In the genomic region with DNA sequence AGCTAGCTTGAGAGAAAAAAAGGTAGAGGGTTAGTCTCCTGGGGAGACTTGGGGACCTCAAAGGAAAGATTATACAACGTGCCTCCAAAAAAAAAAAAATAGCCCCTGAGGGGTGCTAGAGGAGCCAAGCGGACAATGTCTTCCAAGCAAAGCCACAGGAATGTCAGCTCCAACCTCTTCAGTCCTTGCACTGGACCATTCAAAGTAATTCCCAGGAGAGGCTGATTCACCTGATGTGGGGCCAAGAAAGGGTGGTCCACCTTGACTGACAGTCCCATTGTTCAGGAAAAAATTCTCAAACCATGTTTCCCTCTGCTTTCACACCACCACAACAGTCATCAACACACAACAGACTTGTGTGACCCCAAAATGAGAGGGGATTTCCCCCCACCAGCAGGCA, we compare ENCODE assay signal across 16 cellular contexts. TPM values are rescaled to one million over a fixed set of nuclear protein-coding genes. Genes with fewer than 3 reads are reported as not detected.
A peak's percentile ranks its signal among the peaks of the same experiment; 100 is the strongest.
DNase-seq lines count a peak whose midpoint lies in the region; ATAC-seq and TF ChIP-seq lines count a peak whose summit lies in the region.
"Had no signal": no experiment of that assay in that cellular context is flagged by ENCODE, and none has a peak within 500 bp of the region (broad histone marks: within the 10 kb centered on the region; RNA-seq: fewer than 3 reads in every experiment).

No MANE protein-coding gene starts in this region.

- H3K4me2 ChIP-seq in PC-3 (ENCODE audit: low read length): no peak overlapping the region
- H3K4me2 ChIP-seq in neural progenitor cell: no peak overlapping the region

- H3K36me3 ChIP-seq in PC-3 (ENCODE audit: low read depth, low read length): peaks cover 27% of the 10 kb centered on the region
- no peaks in the 10 kb centered on the region for H3K36me3 ChIP-seq in neural progenitor cell

- H3K27ac Mint-ChIP-seq in neural progenitor cell: no peak overlapping the region
- no peak overlapping the region for H3K27ac Mint-ChIP-seq in activated CD4-positive, alpha-beta memory T cell treated with anti-CD3 and anti-CD28 coated beads for 36 hours

- H3K9me2 ChIP-seq in PC-3 (replicated peaks; ENCODE audit: low read length): no peaks in the 10 kb centered on the region

- H3K9me3 ChIP-seq in PC-3 (ENCODE audit: low read length) (no peaks in the 10 kb centered on the region), neural progenitor cell (ENCODE audit: low read depth) (no peaks in the 10 kb centered on the region)
- H3K9me3 ChIP-seq: neutrophil had no signal

- H4K20me1 ChIP-seq in PC-3 (ENCODE audit: low read length) (no peaks in the 10 kb centered on the region), neural progenitor cell (ENCODE audit: low read depth) (peaks cover 3% of the 10 kb centered on the region)

- ATAC-seq in PC-3: no peak

- no peaks in the 10 kb centered on the region for H3K4me1 Mint-ChIP-seq in neural progenitor cell
- peaks cover 14% of the 10 kb centered on the region for H3K4me1 Mint-ChIP-seq in activated CD4-positive, alpha-beta memory T cell treated with anti-CD3 and anti-CD28 coated beads for 36 hours (ENCODE audit: low read depth)

- no peak overlapping the region for H3K9ac ChIP-seq in PC-3 (ENCODE audit: low read length)
- H3K9ac ChIP-seq in neural progenitor cell: no peak overlapping the region

- CTCF ChIA-PET in PC-3 (lab: Charles Lee): interaction anchor here (0.6 kb wide), 1 partner anchor 33 kb away, joined by 4 read pairs; no protein-coding TSS in a partner anchor
- CTCF ChIA-PET in activated CD4-positive, alpha-beta memory T cell treated with anti-CD3 and anti-CD28 coated beads for 36 hours (lab: Charles Lee): no interaction called here

- H2AFZ ChIP-seq in PC-3 (ENCODE audit: low read length) (no peak overlapping the region), neural progenitor cell (replicated peaks) (no peak overlapping the region)

- DNase-seq in GM04504 (ENCODE audit: low read depth) (peak; percentile 76), PC-3 (peak; percentile 16), dermis blood vessel endothelial cell (peak; percentile 10), renal cortical epithelial cell (ENCODE audit: low read depth) (peak; percentile 70), neural progenitor cell (ENCODE audit: low spot score) (no peak), caudate nucleus (lab: John Stamatoyannopoulos, UW) (no peak), SHP77 treated with DMSO at 0.1 percent for 48 hours (lab: John Stamatoyannopoulos, UW) (no peak)
- no peak for DNase-seq in activated CD4-positive, alpha-beta memory T cell treated with anti-CD3 and anti-CD28 coated beads for 36 hours
- DNase-seq: activated CD8-positive, alpha-beta memory T cell treated with anti-CD3 and anti-CD28 coated beads, Interleukin-2, amount 50 U/mL, for 48 hours; activated naive CD4-positive, alpha-beta T cell treated with anti-CD3 and anti-CD28 coated beads, Interleukin-2, amount 50 U/mL, for 16 hours; cerebellar nuclear complex; COR-L47; NCI-H2171 treated with DMSO at 0.1 percent for 48 hours; stimulated activated naive CD8-positive, alpha-beta T cell treated with anti-CD3 and anti-CD28 coated beads, Interleukin-15, Interleukin-2, amounts not matched to agents 100 U/mL and 50 U/mL, for 24 hours had no signal

- H3F3A ChIP-seq in PC-3 (ENCODE audit: low read length, unreplicated experiment) (no peaks in the 10 kb centered on the region), neural progenitor cell (ENCODE audit: low read depth) (peaks cover 11% of the 10 kb centered on the region)

- H3K4me3 Mint-ChIP-seq in neural progenitor cell: no peak overlapping the region
- H3K4me3 Mint-ChIP-seq in activated CD4-positive, alpha-beta memory T cell treated with anti-CD3 and anti-CD28 coated beads for 36 hours: no peak overlapping the region

- H3K27me3 ChIP-seq in PC-3 (ENCODE audit: low read length) (no peaks in the 10 kb centered on the region), neural progenitor cell (peaks cover 13% of the 10 kb centered on the region)

- POLR2A ChIA-PET in PC-3 (lab: Charles Lee; ENCODE audit: unreplicated experiment): interaction anchor here (0.6 kb wide), 1 partner anchor 129 kb away, joined by 9 read pairs; no protein-coding TSS in a partner anchor
- POLR2A ChIA-PET in activated CD4-positive, alpha-beta memory T cell treated with anti-CD3 and anti-CD28 coated beads for 36 hours (lab: Charles Lee): no interaction called here

- no peaks in the 10 kb centered on the region for H3K79me2 ChIP-seq in PC-3 (ENCODE audit: low read length)
- H3K79me2 ChIP-seq in neural progenitor cell (ENCODE audit: low read depth): no peaks in the 10 kb centered on the region

- H3K4me1 ChIP-seq in PC-3 (ENCODE audit: insufficient read depth, low read length) (no peaks in the 10 kb centered on the region), neural progenitor cell (no peaks in the 10 kb centered on the region)

- peaks cover 17% of the 10 kb centered on the region for H3K36me3 Mint-ChIP-seq in neural progenitor cell
- H3K36me3 Mint-ChIP-seq in activated CD4-positive, alpha-beta memory T cell treated with anti-CD3 and anti-CD28 coated beads for 36 hours: peaks cover 32% of the 10 kb centered on the region

- peaks cover 2% of the 10 kb centered on the region for H3K27me3 Mint-ChIP-seq in neural progenitor cell (ENCODE audit: insufficient read depth, low read depth)
- H3K27me3 Mint-ChIP-seq in activated CD4-positive, alpha-beta memory T cell treated with anti-CD3 and anti-CD28 coated beads for 36 hours: peaks cover 5% of the 10 kb centered on the region

- no peak for TF ChIP-seq CTCF in PC-3 (conservative IDR thresholded peaks at IDR 0.05; ENCODE audit: low read depth, low read length)
- no peak for TF ChIP-seq CTCF in neural progenitor cell (IDR thresholded peaks at IDR 0.05)

- intact Hi-C loops in PC-3 (cut with micrococcal nuclease): no loop called here
- intact Hi-C loops in activated CD4-positive, alpha-beta memory T cell treated with anti-CD3 and anti-CD28 coated beads for 36 hours (cut with micrococcal nuclease): no loop called here

- no TSS peak for BruUV-seq in PC-3 (replicated peaks; lab: Mats Ljungman, UMichigan)

- H3K4me3 ChIP-seq in PC-3 (ENCODE audit: low read length) (no peak overlapping the region), neural progenitor cell (no peak overlapping the region)
- H3K4me3 ChIP-seq: lung had no signal

- H3K27ac ChIP-seq in PC-3 (ENCODE audit: low read length): no peak overlapping the region
- H3K27ac ChIP-seq in neural progenitor cell: no peak overlapping the region
- no peak overlapping the region for H3K27ac ChIP-seq in caudate nucleus (ENCODE audit: low read depth, low read length)
- H3K27ac ChIP-seq: neutrophil had no signal

- H3K9me3 Mint-ChIP-seq in neural progenitor cell: no peaks in the 10 kb centered on the region
- H3K9me3 Mint-ChIP-seq in activated CD4-positive, alpha-beta memory T cell treated with anti-CD3 and anti-CD28 coated beads for 36 hours: no peaks in the 10 kb centered on the region

RNA-seq across cellular contexts. Expression of a gene that starts 30.7 kb away (rescaled TPM):
- total RNA-seq in PC-3 (2014; rRNA removed): not detected in 2 replicates
- not detected in 2 replicates for total RNA-seq in dermis blood vessel endothelial cell
- not detected in 2 replicates for total RNA-seq in renal cortical epithelial cell
- not detected in 2 replicates for total RNA-seq in neural progenitor cell (ENCODE audit: low replicate concordance)
- total RNA-seq in activated CD4-positive, alpha-beta memory T cell treated with anti-CD3 and anti-CD28 coated beads for 36 hours: not detected
- total RNA-seq: lung had no signal

RNA-seq across cellular contexts. Expression of a gene that starts 31.2 kb away (rescaled TPM):
- total RNA-seq in PC-3 (2014; rRNA removed): 265 and 267 TPM in 2 replicates
- 95.6 and 136 TPM in 2 replicates for total RNA-seq in dermis blood vessel endothelial cell
- total RNA-seq in renal cortical epithelial cell: 111 and 163 TPM in 2 replicates
- 184 and 269 TPM in 2 replicates for total RNA-seq in neural progenitor cell (ENCODE audit: low replicate concordance)
- 100 to 1,000 TPM; 160 to 163 TPM for total RNA-seq in activated CD4-positive, alpha-beta memory T cell treated with anti-CD3 and anti-CD28 coated beads for 36 hours

Comparison
In these comparisons a context has a peak if more than half of its experiments do, and no peak if none do; other contexts are left out.
1. DNase-seq: peak in GM04504 (single experiment), PC-3 (single experiment), dermis blood vessel endothelial cell (single experiment) and renal cortical epithelial cell (single experiment); none in neural progenitor cell (single experiment), activated CD4-positive, alpha-beta memory T cell treated with anti-CD3 and anti-CD28 coated beads for 36 hours (single experiment), caudate nucleus (0 of 61) and SHP77 treated with DMSO at 0.1 percent for 48 hours (single experiment).